ENCODE assay signal across 13 cellular contexts in the genomic region with DNA sequence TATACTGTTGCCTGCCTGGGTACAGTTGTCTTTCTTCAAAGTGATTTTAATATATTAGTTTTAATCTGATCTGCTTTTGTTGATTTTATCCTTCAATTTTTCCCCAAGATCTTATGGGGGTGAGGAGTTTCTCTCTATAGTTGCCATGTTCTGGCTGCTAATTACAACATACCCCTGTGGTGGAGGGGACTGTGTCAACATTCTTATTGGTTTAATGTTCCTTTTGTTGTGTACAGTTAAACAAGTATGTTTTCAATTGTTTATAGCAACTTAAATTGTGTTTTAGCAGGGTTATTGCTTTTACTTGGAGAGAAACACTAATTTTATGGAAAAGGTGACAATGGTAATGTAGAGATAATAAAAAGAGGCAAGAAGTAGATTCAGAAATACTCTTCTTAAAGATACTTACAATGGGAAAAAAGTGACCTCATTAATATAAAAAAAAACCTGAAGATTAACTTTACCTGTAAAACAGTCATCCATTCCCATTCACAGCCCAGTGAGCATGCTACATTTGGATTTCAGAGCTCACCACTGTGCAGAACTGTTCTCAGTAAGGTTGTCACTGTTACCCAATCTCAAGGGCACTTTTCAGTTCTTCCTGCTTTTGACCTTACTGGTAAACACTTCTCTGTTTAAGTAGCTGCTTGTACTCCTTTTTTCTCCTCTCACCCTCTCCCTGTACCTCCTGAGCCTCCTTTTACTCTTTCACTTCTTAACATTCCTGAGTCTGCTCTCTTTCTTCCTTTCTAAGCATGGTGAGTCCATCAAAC. TPM values are rescaled to one million over a fixed set of nuclear protein-coding genes. Genes with fewer than 3 reads are reported as not detected.
DNase-seq lines count a peak whose midpoint lies in the region; ATAC-seq and TF ChIP-seq lines count a peak whose summit lies in the region.
"Had no signal": no experiment of that assay in that cellular context is flagged by ENCODE, and none has a peak within 500 bp of the region (broad histone marks: within the 10 kb centered on the region; RNA-seq: fewer than 3 reads in every experiment).

No MANE protein-coding gene starts in this region.

- CTCF ChIA-PET in activated B cell treated with CpG ODN at 0.5 μM for 24 hours (lab: Charles Lee) = no interaction called here

- H3K4me1 Mint-ChIP-seq in CD14-positive monocyte (peaks cover 40% of the 10 kb centered on the region), activated B cell treated with CpG ODN at 0.5 μM for 24 hours (peaks cover 15% of the 10 kb centered on the region)
- H3K4me1 Mint-ChIP-seq: activated CD4-positive, alpha-beta T cell treated with anti-CD3 and anti-CD28 coated beads for 36 hours; mesothelial cell of epicardium had no signal

- H3K27ac Mint-ChIP-seq in CD14-positive monocyte (peak overlapping the region; percentile 87 to 96 (median 94)), activated B cell treated with CpG ODN at 0.5 μM for 24 hours (peak overlapping the region; percentile 54)
- H3K27ac Mint-ChIP-seq: activated CD4-positive, alpha-beta T cell treated with anti-CD3 and anti-CD28 coated beads for 36 hours; H9; mesothelial cell of epicardium had no signal

- no peak overlapping the region for H3K27ac ChIP-seq in smooth muscle cell (ENCODE audit: low read depth)

- peaks cover 0 to 8% of the 10 kb centered on the region in 2 donors for H3K36me3 Mint-ChIP-seq in CD14-positive monocyte
- H3K36me3 Mint-ChIP-seq in activated B cell treated with CpG ODN at 0.5 μM for 24 hours (ENCODE audit: low read depth) = peaks cover 3% of the 10 kb centered on the region

- H3K4me3 ChIP-seq in mucosa of descending colon (no peak overlapping the region), smooth muscle cell (no peak overlapping the region)

- TF ChIP-seq CTCF in CD14-positive monocyte (IDR thresholded peaks at IDR 0.05) (no peak), activated B cell treated with CpG ODN at 0.5 μM for 24 hours (IDR thresholded peaks at IDR 0.05) (no peak), mucosa of descending colon (IDR thresholded peaks at IDR 0.05) (no peak), smooth muscle cell (IDR thresholded peaks at IDR 0.05; ENCODE audit: borderline replicate concordance, insufficient read depth, poor library complexity, severe bottlenecking) (no peak)

- H3K9ac ChIP-seq in smooth muscle cell (ENCODE audit: low read depth) = no peak overlapping the region

- H3K4me1 ChIP-seq in mucosa of descending colon (ENCODE audit: low read depth) (no peaks in the 10 kb centered on the region), smooth muscle cell (ENCODE audit: low read depth) (no peaks in the 10 kb centered on the region)

- POLR2A ChIA-PET in activated B cell treated with CpG ODN at 0.5 μM for 24 hours (lab: Charles Lee) = interaction anchor here (0.7 to 1.0 kb wide), 3 partner anchors 8 to 46 kb away, joined by 3 to 5 read pairs (median 3); no protein-coding TSS in a partner anchor

- H3K36me3 ChIP-seq in mucosa of descending colon (ENCODE audit: low read depth) (no peaks in the 10 kb centered on the region), smooth muscle cell (ENCODE audit: low read depth) (no peaks in the 10 kb centered on the region)

- H4K20me1 ChIP-seq in smooth muscle cell (ENCODE audit: low read depth) = no peaks in the 10 kb centered on the region

- H3K9me3 ChIP-seq in mucosa of descending colon (peaks cover 3% of the 10 kb centered on the region), smooth muscle cell (replicated peaks; ENCODE audit: low read depth) (no peaks in the 10 kb centered on the region)

- no peaks in the 10 kb centered on the region for H3F3A ChIP-seq in smooth muscle cell (ENCODE audit: low read depth)

- DNase-seq in CD14-positive monocyte (ENCODE audit: low spot score) (no peak), MV-4-11 (lab: John Stamatoyannopoulos, UW) (peak; percentile 57), activated B cell treated with CpG ODN at 0.5 μM for 24 hours (no peak), mucosa of descending colon (no peak), smooth muscle cell (lab: John Stamatoyannopoulos, UW; ENCODE audit: unreplicated experiment) (no peak), ecto neural progenitor cell (ENCODE audit: low spot score) (no peak), KG1 (lab: John Stamatoyannopoulos, UW) (no peak)
- DNase-seq: activated CD4-positive, alpha-beta T cell treated with anti-CD3 and anti-CD28 coated beads for 36 hours; activated CD8-positive, alpha-beta memory T cell treated with anti-CD3 and anti-CD28 coated beads, Interleukin-2, amount 50 U/mL, for 48 hours; H9; NCI-H2081 treated with DMSO at 0.1 percent for 48 hours had no signal

- H3K4me2 ChIP-seq in smooth muscle cell = no peak overlapping the region

- peaks cover 0 to 2% (median 0%) of the 10 kb centered on the region in 3 donors for H3K27me3 Mint-ChIP-seq in CD14-positive monocyte (ENCODE audit: low read depth in 3 of 3)
- no peaks in the 10 kb centered on the region for H3K27me3 Mint-ChIP-seq in activated B cell treated with CpG ODN at 0.5 μM for 24 hours
- H3K27me3 Mint-ChIP-seq: activated CD4-positive, alpha-beta T cell treated with anti-CD3 and anti-CD28 coated beads for 36 hours had no signal

- no peaks in the 10 kb centered on the region for H3K79me2 ChIP-seq in smooth muscle cell (ENCODE audit: low read depth)

- ATAC-seq in activated B cell treated with CpG ODN at 0.5 μM for 24 hours (ENCODE audit: low read depth) (no peak), mucosa of descending colon (peak; percentile 26), GM21423 (IDR thresholded peaks at IDR 0.05; ENCODE audit: unreplicated experiment) (no peak)
- ATAC-seq: activated CD4-positive, alpha-beta T cell treated with anti-CD3 and anti-CD28 coated beads for 36 hours had no signal

- H3K9me3 Mint-ChIP-seq in CD14-positive monocyte = peaks cover 0 to 8% (median 4%) of the 10 kb centered on the region in 7 donors
- H3K9me3 Mint-ChIP-seq in activated B cell treated with CpG ODN at 0.5 μM for 24 hours = peaks cover 7% of the 10 kb centered on the region

- H3K27me3 ChIP-seq in smooth muscle cell (ENCODE audit: low read depth) = no peaks in the 10 kb centered on the region

- intact Hi-C loops in CD14-positive monocyte (cut with micrococcal nuclease) (no loop called here), activated B cell treated with CpG ODN at 0.5 μM for 24 hours (cut with micrococcal nuclease) (loop anchor here (1.0 kb wide), 1 partner anchor 8 kb away; the partner anchor contains the start of gene LRRK2), mucosa of descending colon (cut with DNase I, micrococcal nuclease) (no loop called here)

- peak overlapping the region in 1 of 2 donors; percentile 83 for H3K4me3 Mint-ChIP-seq in CD14-positive monocyte
- no peak overlapping the region for H3K4me3 Mint-ChIP-seq in activated B cell treated with CpG ODN at 0.5 μM for 24 hours
- H3K4me3 Mint-ChIP-seq: activated CD4-positive, alpha-beta T cell treated with anti-CD3 and anti-CD28 coated beads for 36 hours; H9; mesothelial cell of epicardium had no signal

- no peak overlapping the region for H2AFZ ChIP-seq in smooth muscle cell (ENCODE audit: low read depth)

RNA-seq across cellular contexts. Expression of gene LRRK2, which starts 8.1 kb away (rescaled TPM):
- polyA plus RNA-seq in CD14-positive monocyte (10 to 100 TPM; 47.7 to 47.9 TPM), smooth muscle cell (not detected in 2 replicates)
- total RNA-seq in activated B cell treated with CpG ODN at 0.5 μM for 24 hours (59.9 and 71.7 TPM in 2 replicates), mucosa of descending colon (10 to 100 TPM in 1 of 3 donors, 1 to 10 TPM in 2; 1.6 to 15.7 (median 3.3) TPM), smooth muscle cell (0.27 TPM in 1 of 2 replicates, not detected in the other)
- total RNA-seq: activated CD4-positive, alpha-beta T cell treated with anti-CD3 and anti-CD28 coated beads for 36 hours had no signal
